Comparison of ENCODE assay signal across 28 cellular contexts in genomic region chr12:132049442-132049841, GRCh38.
"Had no signal": no experiment of that assay in that cellular context is flagged by ENCODE, and none has a peak within 500 bp of the region (broad histone marks: within the 10 kb centered on the region; RNA-seq: fewer than 3 reads in every experiment).

No MANE protein-coding gene starts in this region.

- DNase-seq: activated B cell treated with CpG ODN at 0.5 μM for 24 hours; activated CD4-positive, alpha-beta T cell treated with anti-CD3 and anti-CD28 coated beads for 4 hours; activated CD4-positive, CD25-positive, alpha-beta regulatory T cell treated with anti-CD3 and anti-CD28 coated beads, Interleukin-2, amount 50 U/mL, for 72 hours; activated CD8-positive, alpha-beta T cell treated with anti-CD3 and anti-CD28 coated beads for 36 hours; activated gamma-delta T cell; activated naive CD4-positive, alpha-beta T cell treated with Interleukin-2 at 50 U/mL for 16 hours; activated naive CD8-positive, alpha-beta T cell treated with anti-CD3 and anti-CD28 coated beads, Interleukin-2, amount 10 ng/mL, durations not matched to agents 7 days and 5 days; activated T-cell treated with anti-CD3 and anti-CD28 coated beads, Interleukin-2, amount 50 U/mL, for 24 hours; amygdala; central memory CD4-positive, alpha-beta T cell; Kasumi-1; KG1; MG63; NCI-H1048; NCI-H1105 treated with DMSO at 0.1 percent for 48 hours; NCI-H1436; NCI-H1694 treated with DMSO at 0.1 percent for 48 hours; NCI-H2029; NCI-H345; NCI-H524 treated with DMSO at 0.1 percent for 48 hours; SHP77 had no signal

- H3K4me3 Mint-ChIP-seq: activated B cell treated with CpG ODN at 0.5 μM for 24 hours; activated CD8-positive, alpha-beta T cell treated with anti-CD3 and anti-CD28 coated beads for 36 hours; activated naive CD4-positive, alpha-beta T cell treated with anti-CD3 and anti-CD28 coated beads, Interleukin-2, amount 50 U/mL, for 24 hours; activated naive CD8-positive, alpha-beta T cell treated with anti-CD3 and anti-CD28 coated beads, Interleukin-2, amount 10 ng/mL, durations not matched to agents 7 days and 5 days; activated T-cell treated with anti-CD3 and anti-CD28 coated beads, Interleukin-2, amount 50 U/mL, for 24 hours; brain; T-helper 2 cell treated with Interferon-gamma antibody and Interleukin-4, amounts not matched to agents 5 μg/mL and 100 μg/mL, for 36 hours had no signal

- H3K27ac ChIP-seq: SJCRH30, SK-N-MC had no signal

- ATAC-seq: activated CD8-positive, alpha-beta T cell treated with anti-CD3 and anti-CD28 coated beads for 36 hours; Panc1 had no signal

- H3K27me3 Mint-ChIP-seq: activated B cell treated with CpG ODN at 0.5 μM for 24 hours; activated CD8-positive, alpha-beta T cell treated with anti-CD3 and anti-CD28 coated beads for 36 hours; activated naive CD4-positive, alpha-beta T cell treated with anti-CD3 and anti-CD28 coated beads, Interleukin-2, amount 50 U/mL, for 24 hours; activated naive CD8-positive, alpha-beta T cell treated with anti-CD3 and anti-CD28 coated beads, Interleukin-2, amount 10 ng/mL, durations not matched to agents 7 days and 5 days; activated T-cell treated with anti-CD3 and anti-CD28 coated beads, Interleukin-2, amount 50 U/mL, for 24 hours had no signal

- H3K9me3 ChIP-seq: MG63, SJCRH30 had no signal

- H3K4me1 Mint-ChIP-seq: activated naive CD4-positive, alpha-beta T cell treated with anti-CD3 and anti-CD28 coated beads, Interleukin-2, amount 50 U/mL, for 24 hours had no signal

- H3K9me3 Mint-ChIP-seq: activated B cell treated with CpG ODN at 0.5 μM for 24 hours; activated CD8-positive, alpha-beta T cell treated with anti-CD3 and anti-CD28 coated beads for 36 hours; activated naive CD4-positive, alpha-beta T cell treated with anti-CD3 and anti-CD28 coated beads, Interleukin-2, amount 50 U/mL, for 24 hours; activated naive CD8-positive, alpha-beta T cell treated with anti-CD3 and anti-CD28 coated beads, Interleukin-2, amount 10 ng/mL, durations not matched to agents 7 days and 5 days; activated T-cell treated with anti-CD3 and anti-CD28 coated beads, Interleukin-2, amount 50 U/mL, for 24 hours; activated T-helper 2 cell treated with anti-CD3 and anti-CD28 coated beads, Interferon-gamma antibody, Interleukin-2, Interleukin-4, amounts not matched to agents 10 μg/mL and 5 μg/mL and 100 μg/mL, durations not matched to agents 14 hours and 24 hours and 36 hours; brain; T-helper 2 cell treated with Interferon-gamma antibody and Interleukin-4, amounts not matched to agents 5 μg/mL and 100 μg/mL, for 36 hours had no signal

- H3K4me3 ChIP-seq: MG63, SJCRH30, SK-N-MC had no signal

- H3K27ac Mint-ChIP-seq: activated B cell treated with CpG ODN at 0.5 μM for 24 hours; activated CD8-positive, alpha-beta T cell treated with anti-CD3 and anti-CD28 coated beads for 36 hours; activated naive CD4-positive, alpha-beta T cell treated with anti-CD3 and anti-CD28 coated beads, Interleukin-2, amount 50 U/mL, for 24 hours; activated T-helper 2 cell treated with anti-CD3 and anti-CD28 coated beads, Interferon-gamma antibody, Interleukin-2, Interleukin-4, amounts not matched to agents 10 μg/mL and 5 μg/mL and 100 μg/mL, durations not matched to agents 14 hours and 24 hours and 36 hours; T-helper 2 cell treated with Interferon-gamma antibody and Interleukin-4, amounts not matched to agents 5 μg/mL and 100 μg/mL, for 36 hours had no signal

- H3K27me3 ChIP-seq: MG63, SJCRH30 had no signal
